ENCODE assay signal across 10 cellular contexts in genomic region chr6:21999012-21999528, GRCh38.
DNase-seq lines count a peak whose midpoint lies in the region; ATAC-seq and TF ChIP-seq lines count a peak whose summit lies in the region.
"Had no signal": no experiment of that assay in that cellular context is flagged by ENCODE, and none has a peak within 500 bp of the region (broad histone marks: within the 10 kb centered on the region; RNA-seq: fewer than 3 reads in every experiment).

No MANE protein-coding gene starts in this region.

- no peak for TF ChIP-seq POLR2A in body of pancreas (IDR thresholded peaks at IDR 0.05)

- peak overlapping the region; percentile 64 for H3K4me3 Mint-ChIP-seq in nephron progenitor cell

- DNase-seq in DMS 273 (lab: John Stamatoyannopoulos, UW; ENCODE audit: unreplicated experiment): peak; percentile 90
- DNase-seq in LHCN-M2 (ENCODE audit: low read depth): peak; percentile 59
- DNase-seq in cerebellum (ENCODE audit: low spot score): peak; percentile 12
- DNase-seq in nephron progenitor cell: no peak
- no peak for DNase-seq in SKM-1 treated with dmso at 0.1 percent for 144 hours (lab: John Stamatoyannopoulos, UW; ENCODE audit: unreplicated experiment)
- DNase-seq in body of pancreas: no peak
- DNase-seq in cortex of kidney (lab: John Stamatoyannopoulos, UW): no peak
- DNase-seq in activated CD4-positive, alpha-beta T cell treated with anti-CD3 and anti-CD28 coated beads, Interleukin-2, amount 50 U/mL, for 1 hour: no peak
- DNase-seq: upper lobe of left lung had no signal

- ATAC-seq in body of pancreas: no peak

- H3K4me3 ChIP-seq in body of pancreas: no peak overlapping the region
- H3K4me3 ChIP-seq: lung, upper lobe of left lung had no signal

- intact Hi-C loops in body of pancreas (cut with DNase I): no loop called here

- 57 to 65% methylated on average over 6 of the region's 6 CpGs for WGBS in body of pancreas, 2 donors

- H3K27ac Mint-ChIP-seq in nephron progenitor cell: peak overlapping the region; percentile 93

- peaks cover 18% of the 10 kb centered on the region for H3K36me3 Mint-ChIP-seq in nephron progenitor cell (ENCODE audit: low read depth)

- H3K27me3 ChIP-seq in body of pancreas: no peaks in the 10 kb centered on the region
- H3K27me3 ChIP-seq: upper lobe of left lung had no signal

- H3K27me3 Mint-ChIP-seq in nephron progenitor cell (ENCODE audit: low read depth, poor library complexity): no peaks in the 10 kb centered on the region

- peaks cover 71% of the 10 kb centered on the region for H3K4me1 Mint-ChIP-seq in nephron progenitor cell

- no peaks in the 10 kb centered on the region for H3K4me1 ChIP-seq in body of pancreas

- H3K27ac ChIP-seq in body of pancreas: no peak overlapping the region

- H3K9me3 Mint-ChIP-seq in nephron progenitor cell: peaks cover 5% of the 10 kb centered on the region

- no peaks in the 10 kb centered on the region for H3K36me3 ChIP-seq in body of pancreas (replicated peaks in 1 of 2; ENCODE audit: insufficient read depth in 1 of 2, low read depth in 2 of 2)
- H3K36me3 ChIP-seq: upper lobe of left lung had no signal

- no peaks in the 10 kb centered on the region for H3K9me3 ChIP-seq in body of pancreas
- H3K9me3 ChIP-seq: upper lobe of left lung had no signal

- TF ChIP-seq CTCF in nephron progenitor cell (IDR thresholded peaks at IDR 0.05): no peak
- no peak for TF ChIP-seq CTCF in body of pancreas (IDR thresholded peaks at IDR 0.05)

Comparison
In these comparisons a context has a peak if more than half of its experiments do, and no peak if none do; other contexts are left out.
1. DNase-seq: peak in DMS 273 (single experiment), LHCN-M2 (single experiment) and cerebellum (single experiment); none in nephron progenitor cell (single experiment), SKM-1 treated with dmso at 0.1 percent for 144 hours (single experiment), body of pancreas (0 of 4), cortex of kidney (single experiment) and activated CD4-positive, alpha-beta T cell treated with anti-CD3 and anti-CD28 coated beads, Interleukin-2, amount 50 U/mL, for 1 hour (single experiment).